Comparison of ENCODE assay signal across 1 cellular context in genomic region chr10:87618470-87619423, GRCh38.
TF ChIP-seq lines count a peak whose summit lies in the region.

No MANE protein-coding gene starts in this region.

TF ChIP-seq in GM23338, 12 proteins besides CTCF, POLR2A, EP300 and RAD21 (continued from another document):
- TF ChIP-seq ZNF462 (CRISPR knock-in tag; IDR thresholded peaks at IDR 0.05) (no peak), CREB1 (CRISPR knock-in tag; IDR thresholded peaks at IDR 0.05; ENCODE audit: low read depth) (no peak), ZNF114 (CRISPR knock-in tag; IDR thresholded peaks at IDR 0.05) (no peak), JUNB (IDR thresholded peaks at IDR 0.05; ENCODE audit: unreplicated experiment) (no peak), EZH2 (IDR thresholded peaks at IDR 0.05; ENCODE audit: low read depth, unreplicated experiment) (no peak), NANOG (IDR thresholded peaks at IDR 0.05; ENCODE audit: borderline replicate concordance) (no peak), ZNF331 (CRISPR knock-in tag; IDR thresholded peaks at IDR 0.05; ENCODE audit: low read depth) (no peak), STAT1 (IDR thresholded peaks at IDR 0.05; ENCODE audit: unreplicated experiment) (no peak)
